ENCODE assay signal across 6 cellular contexts in genomic region chr2:16952805-16953204, GRCh38.
"Had no signal": no experiment of that assay in that cellular context is flagged by ENCODE, and none has a peak within 500 bp of the region (broad histone marks: within the 10 kb centered on the region; RNA-seq: fewer than 3 reads in every experiment).

No MANE protein-coding gene starts in this region.

- H3K27me3 Mint-ChIP-seq: IgD-negative memory B cell had no signal

- H3K27ac ChIP-seq: GM23248 had no signal

- DNase-seq: GM23248, GOT3, HFFc6 had no signal

- H3K4me3 Mint-ChIP-seq: HFFc6, IgD-negative memory B cell had no signal

- ATAC-seq: HCT116 had no signal

- H3K27ac Mint-ChIP-seq: HFFc6, IgD-negative memory B cell had no signal

- H2AFZ ChIP-seq: GM23248 had no signal

- H3K36me3 ChIP-seq: HAP-1 had no signal

- H3K36me3 Mint-ChIP-seq: IgD-negative memory B cell had no signal

- H3K9ac ChIP-seq: GM23248 had no signal

- H3K4me3 ChIP-seq: GM23248, HAP-1 had no signal

- H3K9me3 ChIP-seq: HAP-1 had no signal
